In genomic region chr15:54273928-54274327, GRCh38 we compare ENCODE assay signal across 13 cellular contexts.
A peak's percentile ranks its signal among the peaks of the same experiment; 100 is the strongest.
DNase-seq lines count a peak whose midpoint lies in the region; ATAC-seq, FAIRE-seq and TF ChIP-seq lines count a peak whose summit lies in the region.
"Had no signal": no experiment of that assay in that cellular context is flagged by ENCODE, and none has a peak within 500 bp of the region (broad histone marks: within the 10 kb centered on the region; RNA-seq: fewer than 3 reads in every experiment).

No MANE protein-coding gene starts in this region.

- no peak for ATAC-seq in left lobe of liver
- ATAC-seq: left cardiac atrium had no signal

- H3K36me3 ChIP-seq in SJCRH30 (no peaks in the 10 kb centered on the region), kidney (ENCODE audit: control insufficient read depth in 1 of 2, insufficient read depth in 2 of 2, low read length in 2 of 2) (no peaks in the 10 kb centered on the region)

- H3K27ac ChIP-seq in SJCRH30: no peak overlapping the region
- H3K27ac ChIP-seq in kidney (ENCODE audit: low read depth in 2 of 2, low read length in 2 of 2): no peak overlapping the region

- H3K9me3 ChIP-seq in SJCRH30 (replicated peaks) (no peaks in the 10 kb centered on the region), kidney (ENCODE audit: control insufficient read depth in 1 of 2, low read length in 2 of 2) (no peaks in the 10 kb centered on the region)

- no peak overlapping the region for H3K4me3 ChIP-seq in SJCRH30
- no peak overlapping the region for H3K4me3 ChIP-seq in kidney (ENCODE audit: low read length in 2 of 2)

- intact Hi-C loops in kidney (cut with DNase I): no loop called here

- DNase-seq in DMS53 treated with DMSO at 0.1 percent for 48 hours (lab: John Stamatoyannopoulos, UW; ENCODE audit: unreplicated experiment) (peak; percentile 4), HT1080 (ENCODE audit: low read depth) (peak; percentile 4), SJCRH30 (peak; percentile 4 to 30), kidney (no peak), G401 (ENCODE audit: low spot score) (no peak), left lobe of liver (ENCODE audit: low spot score) (no peak), GM12891 (ENCODE audit: insufficient read length, low spot score) (no peak)
- DNase-seq: HCEC 1CT, left cardiac atrium, NCI-H187 had no signal

- H3K27me3 ChIP-seq in SJCRH30: no peaks in the 10 kb centered on the region

- FAIRE-seq in kidney (lab: Jason Lieb, UNC) (no peak), GM12891 (lab: Jason Lieb, UNC) (no peak)
- FAIRE-seq: colon, RCC 7860, TTC549 had no signal

- H3K9ac ChIP-seq in kidney (ENCODE audit: low read length in 2 of 2): no peak overlapping the region

- in situ Hi-C loops in G401 (cut with HindIII; ENCODE audit: low sequenced_read_pairs): no loop called here

- no peak for TF ChIP-seq POLR2A in GM12891 (IDR thresholded peaks at IDR 0.05; ENCODE audit: low read depth, low read length)

- peak; percentile 17 for TF ChIP-seq CTCF in kidney (IDR thresholded peaks at IDR 0.05; ENCODE audit: borderline replicate concordance, extremely low read depth, insufficient read depth)

- H3K4me1 ChIP-seq in SJCRH30 (no peaks in the 10 kb centered on the region), kidney (ENCODE audit: control insufficient read depth in 1 of 2, insufficient read depth in 1 of 2, low read depth in 1 of 2, low read length in 2 of 2) (no peaks in the 10 kb centered on the region)

TF ChIP-seq in GM12891, 5 proteins besides CTCF, POLR2A, EP300 and RAD21:
- TF ChIP-seq POU2F2 (IDR thresholded peaks at IDR 0.05; ENCODE audit: low read depth, low read length) (no peak), POLR2AphosphoS5 (IDR thresholded peaks at IDR 0.05; ENCODE audit: low read depth, low read length) (no peak), SPI1 (IDR thresholded peaks at IDR 0.05; ENCODE audit: low read depth, low read length) (no peak), PAX5 (IDR thresholded peaks at IDR 0.05; ENCODE audit: insufficient read depth, low read length, severe bottlenecking) (no peak)

Comparison
In these comparisons a context has a peak if more than half of its experiments do, and no peak if none do; other contexts are left out.
1. DNase-seq: peak in DMS53 treated with DMSO at 0.1 percent for 48 hours (single experiment), HT1080 (single experiment) and SJCRH30 (2 of 2); none in kidney (single experiment), G401 (single experiment), left lobe of liver (single experiment) and GM12891 (single experiment).